8 cellular contexts compared by ENCODE assay signal in genomic region chr16:18561727-18562314, GRCh38. TPM values are rescaled to one million over a fixed set of nuclear protein-coding genes. Genes with fewer than 3 reads are reported as not detected.
A peak's percentile ranks its signal among the peaks of the same experiment; 100 is the strongest.
DNase-seq lines count a peak whose midpoint lies in the region; ATAC-seq lines count a peak whose summit lies in the region.
"Not testable (repeated sequence)": the region's sequence is repeated elsewhere in the genome, so short reads cannot be mapped to it uniquely, and the experiment has no call there.

A gene with protein sequence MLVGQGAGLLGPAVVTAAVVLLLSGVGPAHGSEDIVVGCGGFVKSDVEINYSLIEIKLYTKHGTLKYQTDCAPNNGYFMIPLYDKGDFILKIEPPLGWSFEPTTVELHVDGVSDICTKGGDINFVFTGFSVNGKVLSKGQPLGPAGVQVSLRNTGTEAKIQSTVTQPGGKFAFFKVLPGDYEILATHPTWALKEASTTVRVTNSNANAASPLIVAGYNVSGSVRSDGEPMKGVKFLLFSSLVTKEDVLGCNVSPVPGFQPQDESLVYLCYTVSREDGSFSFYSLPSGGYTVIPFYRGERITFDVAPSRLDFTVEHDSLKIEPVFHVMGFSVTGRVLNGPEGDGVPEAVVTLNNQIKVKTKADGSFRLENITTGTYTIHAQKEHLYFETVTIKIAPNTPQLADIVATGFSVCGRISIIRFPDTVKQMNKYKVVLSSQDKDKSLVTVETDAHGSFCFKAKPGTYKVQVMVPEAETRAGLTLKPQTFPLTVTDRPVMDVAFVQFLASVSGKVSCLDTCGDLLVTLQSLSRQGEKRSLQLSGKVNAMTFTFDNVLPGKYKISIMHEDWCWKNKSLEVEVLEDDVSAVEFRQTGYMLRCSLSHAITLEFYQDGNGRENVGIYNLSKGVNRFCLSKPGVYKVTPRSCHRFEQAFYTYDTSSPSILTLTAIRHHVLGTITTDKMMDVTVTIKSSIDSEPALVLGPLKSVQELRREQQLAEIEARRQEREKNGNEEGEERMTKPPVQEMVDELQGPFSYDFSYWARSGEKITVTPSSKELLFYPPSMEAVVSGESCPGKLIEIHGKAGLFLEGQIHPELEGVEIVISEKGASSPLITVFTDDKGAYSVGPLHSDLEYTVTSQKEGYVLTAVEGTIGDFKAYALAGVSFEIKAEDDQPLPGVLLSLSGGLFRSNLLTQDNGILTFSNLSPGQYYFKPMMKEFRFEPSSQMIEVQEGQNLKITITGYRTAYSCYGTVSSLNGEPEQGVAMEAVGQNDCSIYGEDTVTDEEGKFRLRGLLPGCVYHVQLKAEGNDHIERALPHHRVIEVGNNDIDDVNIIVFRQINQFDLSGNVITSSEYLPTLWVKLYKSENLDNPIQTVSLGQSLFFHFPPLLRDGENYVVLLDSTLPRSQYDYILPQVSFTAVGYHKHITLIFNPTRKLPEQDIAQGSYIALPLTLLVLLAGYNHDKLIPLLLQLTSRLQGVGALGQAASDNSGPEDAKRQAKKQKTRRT (minus strand): TSS chr16:18562097. CDS start chr16:18562040, 57 bp downstream.

- not testable (repeated sequence) for H3K36me3 Mint-ChIP-seq in T-helper 2 cell treated with Interferon-gamma antibody and Interleukin-4, amounts not matched to agents 5 μg/mL and 100 μg/mL, for 36 hours (ENCODE audit: low read depth); activated naive CD8-positive, alpha-beta T cell treated with anti-CD3 and anti-CD28 coated beads for 36 hours

- not testable (repeated sequence) for H3K4me1 Mint-ChIP-seq in T-helper 2 cell treated with Interferon-gamma antibody and Interleukin-4, amounts not matched to agents 5 μg/mL and 100 μg/mL, for 36 hours (ENCODE audit: low read depth)
- peaks cover 11% of the 10 kb centered on the region for H3K4me1 Mint-ChIP-seq in activated naive CD8-positive, alpha-beta T cell treated with anti-CD3 and anti-CD28 coated beads for 36 hours

- H3K27me3 Mint-ChIP-seq in T-helper 2 cell treated with Interferon-gamma antibody and Interleukin-4, amounts not matched to agents 5 μg/mL and 100 μg/mL, for 36 hours (ENCODE audit: low read depth); activated naive CD8-positive, alpha-beta T cell treated with anti-CD3 and anti-CD28 coated beads for 36 hours: not testable (repeated sequence)

- DNase-seq in DMS53 (lab: John Stamatoyannopoulos, UW) = peak; percentile 43
- DNase-seq in T-helper 2 cell treated with Interferon-gamma antibody and Interleukin-4, amounts not matched to agents 5 μg/mL and 100 μg/mL, for 36 hours (ENCODE audit: low spot score) = peak; percentile 96
- DNase-seq in activated naive CD8-positive, alpha-beta T cell treated with anti-CD3 and anti-CD28 coated beads for 36 hours = peak; percentile 93
- DNase-seq in Right ventricle myocardium inferior (ENCODE audit: missing footprints) = peak; percentile 94
- not testable (repeated sequence) for DNase-seq in occipital lobe (lab: John Stamatoyannopoulos, UW)
- DNase-seq in stimulated activated CD8-positive, alpha-beta memory T cell treated with anti-CD3 and anti-CD28 coated beads, Interleukin-4, amount 100 ng/mL, for 48 hours = peak; percentile 90

- intact Hi-C loops in Right ventricle myocardium inferior (cut with DNase I) = not testable (repeated sequence)

- H3K27ac Mint-ChIP-seq in T-helper 2 cell treated with Interferon-gamma antibody and Interleukin-4, amounts not matched to agents 5 μg/mL and 100 μg/mL, for 36 hours; activated naive CD8-positive, alpha-beta T cell treated with anti-CD3 and anti-CD28 coated beads for 36 hours: not testable (repeated sequence)

- peak within 1 kb of the TSS; percentile 40 for H3K4me3 Mint-ChIP-seq in T-helper 2 cell treated with Interferon-gamma antibody and Interleukin-4, amounts not matched to agents 5 μg/mL and 100 μg/mL, for 36 hours
- peak within 1 kb of the TSS; percentile 61 for H3K4me3 Mint-ChIP-seq in activated naive CD8-positive, alpha-beta T cell treated with anti-CD3 and anti-CD28 coated beads for 36 hours

- H3K9me3 Mint-ChIP-seq in T-helper 2 cell treated with Interferon-gamma antibody and Interleukin-4, amounts not matched to agents 5 μg/mL and 100 μg/mL, for 36 hours; activated naive CD8-positive, alpha-beta T cell treated with anti-CD3 and anti-CD28 coated beads for 36 hours: not testable (repeated sequence)

- peak; percentile 93 for ATAC-seq in GM21576 (IDR thresholded peaks at IDR 0.05; ENCODE audit: unreplicated experiment)
- ATAC-seq in HG03521 (IDR thresholded peaks at IDR 0.05; ENCODE audit: unreplicated experiment) = peak; percentile 97
- peak; percentile 100 for ATAC-seq in Right ventricle myocardium inferior

RNA-seq across cellular contexts. Expression of the gene that starts here (rescaled TPM):
- total RNA-seq in activated naive CD8-positive, alpha-beta T cell treated with anti-CD3 and anti-CD28 coated beads for 36 hours = 10 to 100 TPM; 59.2 to 68.4 TPM
- total RNA-seq in Right ventricle myocardium inferior = 175 TPM
- 78.8 TPM for total RNA-seq in occipital lobe
